Comparison of ENCODE assay signal across 24 cellular contexts in the genomic region with DNA sequence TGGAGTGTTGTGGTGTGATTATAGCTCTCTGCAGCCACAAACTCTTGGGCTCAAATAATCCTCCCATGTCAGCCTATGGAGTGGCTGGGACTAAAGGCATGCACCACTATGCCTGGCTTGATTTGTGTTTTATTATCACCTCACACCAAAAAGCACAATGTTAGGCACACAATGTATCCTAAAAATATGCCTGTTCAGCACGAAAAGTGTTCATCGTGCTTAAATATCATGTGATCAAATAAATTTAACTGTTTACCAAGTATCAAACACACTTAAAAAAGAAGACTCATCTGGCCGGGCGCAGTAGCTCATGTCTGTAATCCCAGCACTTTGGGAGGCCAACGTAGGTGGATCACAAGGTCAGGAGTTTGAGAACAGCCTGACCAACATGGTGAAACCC.
"Had no signal": no experiment of that assay in that cellular context is flagged by ENCODE, and none has a peak within 500 bp of the region (broad histone marks: within the 10 kb centered on the region; RNA-seq: fewer than 3 reads in every experiment).

No MANE protein-coding gene starts in this region.

- H3K4me3 Mint-ChIP-seq: memory B cell; naive B cell; nephron; stimulated activated naive CD8-positive, alpha-beta T cell treated with anti-CD3 and anti-CD28 coated beads, Interleukin-15, amount 100 ng/mL, for 72 hours had no signal

- H3K9me3 ChIP-seq: gastrocnemius medialis, mucosa of descending colon, psoas muscle, spleen, suprapubic skin, transverse colon, upper lobe of right lung, uterus had no signal

- ATAC-seq: esophagus mucosa; gastrocnemius medialis; mucosa of descending colon; psoas muscle; right cardiac atrium; stimulated activated naive CD8-positive, alpha-beta T cell treated with anti-CD3 and anti-CD28 coated beads, Interleukin-15, amount 100 ng/mL, for 72 hours; upper lobe of right lung had no signal

- DNase-seq: cortex of kidney; effector CD4-positive, alpha-beta T cell; foreskin fibroblast; gastrocnemius medialis; head of caudate nucleus; mucosa of descending colon; naive B cell; nucleus accumbens; psoas muscle; right cardiac atrium; spleen; stimulated activated CD4-positive, alpha-beta T cell treated with anti-CD3 and anti-CD28 coated beads, Interleukin-4, amount 100 ng/mL, for 4 hours; stimulated activated naive CD4-positive, alpha-beta T cell; stimulated activated naive CD8-positive, alpha-beta T cell treated with anti-CD3 and anti-CD28 coated beads, Interleukin-15, amount 100 ng/mL, for 72 hours; transverse colon; upper lobe of right lung; uterus had no signal

- H3K36me3 ChIP-seq: uterus had no signal

- H3K27me3 ChIP-seq: gastrocnemius medialis, spleen, suprapubic skin, transverse colon, upper lobe of right lung, uterus had no signal

- H3K27ac ChIP-seq: epithelial cell of prostate, gastrocnemius medialis, psoas muscle, skin epidermis, spleen, suprapubic skin, transverse colon, upper lobe of right lung, uterus had no signal

- H3K9me3 Mint-ChIP-seq: memory B cell; naive B cell; nephron; stimulated activated naive CD8-positive, alpha-beta T cell treated with anti-CD3 and anti-CD28 coated beads, Interleukin-15, amount 100 ng/mL, for 72 hours had no signal

- H3K4me1 ChIP-seq: uterus had no signal

- H3K4me3 ChIP-seq: gastrocnemius medialis, lung, mucosa of descending colon, psoas muscle, skin epidermis, spleen, suprapubic skin, transverse colon, upper lobe of right lung, uterus had no signal

- H3K27ac Mint-ChIP-seq: memory B cell; nephron; stimulated activated naive CD8-positive, alpha-beta T cell treated with anti-CD3 and anti-CD28 coated beads, Interleukin-15, amount 100 ng/mL, for 72 hours had no signal

- H3K27me3 Mint-ChIP-seq: memory B cell; naive B cell; stimulated activated naive CD8-positive, alpha-beta T cell treated with anti-CD3 and anti-CD28 coated beads, Interleukin-15, amount 100 ng/mL, for 72 hours had no signal
